In the genomic region with DNA sequence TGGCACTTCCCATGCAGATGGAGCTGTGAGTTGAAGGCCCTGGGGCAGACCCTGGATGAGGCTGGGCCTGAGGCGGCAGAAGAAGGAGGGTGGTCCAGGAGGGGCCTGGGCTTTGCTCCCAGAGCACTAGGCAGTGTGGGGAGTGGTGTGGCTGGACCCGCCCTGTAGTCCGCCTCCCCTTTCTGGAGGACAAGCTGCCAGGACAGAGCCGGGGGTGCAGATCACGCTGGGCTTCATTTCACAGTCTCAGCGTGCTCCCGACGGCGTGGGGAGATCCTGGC, we compare ENCODE assay signal across 19 cellular contexts. TPM values are rescaled to one million over a fixed set of nuclear protein-coding genes. Genes with fewer than 3 reads are reported as not detected.
DNase-seq lines count a peak whose midpoint lies in the region; ATAC-seq and TF ChIP-seq lines count a peak whose summit lies in the region.
"Had no signal": no experiment of that assay in that cellular context is flagged by ENCODE, and none has a peak within 500 bp of the region (broad histone marks: within the 10 kb centered on the region; RNA-seq: fewer than 3 reads in every experiment).

No MANE protein-coding gene starts in this region.

- H3K9me3 Mint-ChIP-seq in stimulated activated naive CD8-positive, alpha-beta T cell treated with anti-CD3 and anti-CD28 coated beads, Interleukin-15, amount 100 ng/mL, for 72 hours, result no peaks in the 10 kb centered on the region
- H3K9me3 Mint-ChIP-seq in brain (peaks cover 4 to 20% (median 10%) of the 10 kb centered on the region in 5 experiments), T-cell (peaks cover 0 to 6% (median 0%) of the 10 kb centered on the region in 3 donors)

- CTCF ChIA-PET in T-cell (lab: Charles Lee), result no interaction called here

- no peak for DNase-seq in stimulated activated naive CD8-positive, alpha-beta T cell treated with anti-CD3 and anti-CD28 coated beads, Interleukin-15, amount 100 ng/mL, for 72 hours
- no peak for DNase-seq in stimulated activated naive CD8-positive, alpha-beta T cell treated with anti-CD3 and anti-CD28 coated beads, Interleukin-15, Interleukin-2, amounts not matched to agents 100 U/mL and 50 U/mL, for 24 hours
- DNase-seq in esophagus muscularis mucosa (ENCODE audit: extremely low spot score) (peak; percentile 26), sciatic nerve (ENCODE audit: low spot score) (no peak), T-cell (no peak), iPS-NIHi11 (ENCODE audit: low spot score) (no peak)
- DNase-seq: BE2C; C1 segment of cervical spinal cord; Caco-2; CD4-positive, CD25-positive, alpha-beta regulatory T cell; DMS153; DMS79; GDM1; H7; HFFc6 had no signal

- no peak overlapping the region for H3K4me3 Mint-ChIP-seq in stimulated activated naive CD8-positive, alpha-beta T cell treated with anti-CD3 and anti-CD28 coated beads, Interleukin-15, amount 100 ng/mL, for 72 hours
- H3K4me3 Mint-ChIP-seq in brain (no peak overlapping the region), T-cell (no peak overlapping the region)
- H3K4me3 Mint-ChIP-seq: GM23338, HFFc6 had no signal

- intact Hi-C loops in esophagus muscularis mucosa (cut with DNase I) (no loop called here), sciatic nerve (cut with DNase I) (no loop called here)

- no peak overlapping the region for H3K4me3 ChIP-seq in esophagus muscularis mucosa
- H3K4me3 ChIP-seq: GM23338 had no signal

- no peak for TF ChIP-seq EP300 in esophagus muscularis mucosa (IDR thresholded peaks at IDR 0.05)

- H3K36me3 Mint-ChIP-seq in brain (peaks cover 6% of the 10 kb centered on the region), T-cell (no peaks in the 10 kb centered on the region)

- H3K27me3 Mint-ChIP-seq in stimulated activated naive CD8-positive, alpha-beta T cell treated with anti-CD3 and anti-CD28 coated beads, Interleukin-15, amount 100 ng/mL, for 72 hours, result no peaks in the 10 kb centered on the region
- peaks cover 6% of the 10 kb centered on the region for H3K27me3 Mint-ChIP-seq in brain
- peaks cover 8 to 9% of the 10 kb centered on the region in 2 donors for H3K27me3 Mint-ChIP-seq in T-cell

- 89% methylated on average over 9 of the region's 9 CpGs for WGBS in esophagus muscularis mucosa

- peaks cover 0 to 5% (median 0%) of the 10 kb centered on the region in 4 donors for H3K27me3 ChIP-seq in esophagus muscularis mucosa
- H3K27me3 ChIP-seq: BE2C had no signal

- POLR2A ChIA-PET in T-cell (lab: Charles Lee), result no interaction called here

- TF ChIP-seq POLR2A in esophagus muscularis mucosa (IDR thresholded peaks at IDR 0.05; ENCODE audit: low read depth), result no peak

- peaks cover 12% of the 10 kb centered on the region for H3K4me1 Mint-ChIP-seq in stimulated activated naive CD8-positive, alpha-beta T cell treated with anti-CD3 and anti-CD28 coated beads, Interleukin-15, amount 100 ng/mL, for 72 hours
- H3K4me1 Mint-ChIP-seq in brain, result peaks cover 33% of the 10 kb centered on the region
- peaks cover 10 to 22% (median 15%) of the 10 kb centered on the region in 3 donors for H3K4me1 Mint-ChIP-seq in T-cell

- H3K4me1 ChIP-seq in esophagus muscularis mucosa, result peaks cover 9 to 26% (median 20%) of the 10 kb centered on the region in 4 donors
- H3K4me1 ChIP-seq: BE2C, Caco-2 had no signal

- no peak overlapping the region for H3K27ac ChIP-seq in esophagus muscularis mucosa (replicated peaks in 1 of 4)

- no peaks in the 10 kb centered on the region for H3K9me3 ChIP-seq in esophagus muscularis mucosa
- H3K9me3 ChIP-seq: BE2C, Caco-2 had no signal

- no peaks in the 10 kb centered on the region for H3K36me3 ChIP-seq in esophagus muscularis mucosa
- H3K36me3 ChIP-seq: BE2C had no signal

- TF ChIP-seq CTCF in brain (conservative IDR thresholded peaks at IDR 0.05) (no peak), esophagus muscularis mucosa (IDR thresholded peaks at IDR 0.05) (no peak)

- no peak overlapping the region for H3K27ac Mint-ChIP-seq in stimulated activated naive CD8-positive, alpha-beta T cell treated with anti-CD3 and anti-CD28 coated beads, Interleukin-15, amount 100 ng/mL, for 72 hours
- H3K27ac Mint-ChIP-seq in brain (peak overlapping the region in 4 of 5 experiments; percentile 16 to 30 (median 28)), T-cell (no peak overlapping the region)
- H3K27ac Mint-ChIP-seq: CD4-positive, CD25-positive, alpha-beta regulatory T cell; GM23338; HFFc6 had no signal

- peak; percentile 16 for ATAC-seq in stimulated activated naive CD8-positive, alpha-beta T cell treated with anti-CD3 and anti-CD28 coated beads, Interleukin-15, amount 100 ng/mL, for 72 hours
- no peak for ATAC-seq in stimulated activated naive CD8-positive, alpha-beta T cell treated with anti-CD3 and anti-CD28 coated beads, Interleukin-15, Interleukin-2, amounts not matched to agents 100 U/mL and 50 U/mL, for 24 hours
- ATAC-seq in sciatic nerve (peak; percentile 13), HG02623 (IDR thresholded peaks at IDR 0.05; ENCODE audit: unreplicated experiment) (no peak), T-cell (replicated peaks in 1 of 4) (no peak)
- ATAC-seq: GM23338, HCT116 had no signal

RNA-seq across cellular contexts. Expression of a gene that starts 49.8 kb away (rescaled TPM):
- polyA plus RNA-seq in brain (ENCODE audit: insufficient read depth, low read depth, low replicate concordance), result 30.8 TPM
- total RNA-seq in esophagus muscularis mucosa (10 to 100 TPM in 3 of 4 donors, 1 to 10 TPM in 1; 9.6 to 27.5 (median 20.1) TPM), sciatic nerve (31.6 TPM), T-cell (10 to 100 TPM; 32.8 to 44.1 (median 36.5) TPM)

RNA-seq across cellular contexts. Expression of a gene that starts 51.4 kb away (rescaled TPM):
- polyA plus RNA-seq in brain (ENCODE audit: insufficient read depth, low read depth, low replicate concordance), result 35.6 TPM
- 10 to 100 TPM; 17.9 to 41.7 (median 32.2) TPM for total RNA-seq in esophagus muscularis mucosa
- 25.4 TPM for total RNA-seq in sciatic nerve
- total RNA-seq in T-cell, result 10 to 100 TPM; 26.5 to 31.3 (median 28.2) TPM

Comparison
In these comparisons a context has a peak if more than half of its experiments do, and no peak if none do; other contexts are left out.
1. ATAC-seq: peak in stimulated activated naive CD8-positive, alpha-beta T cell treated with anti-CD3 and anti-CD28 coated beads, Interleukin-15, amount 100 ng/mL, for 72 hours (single experiment) and sciatic nerve (single experiment); none in stimulated activated naive CD8-positive, alpha-beta T cell treated with anti-CD3 and anti-CD28 coated beads, Interleukin-15, Interleukin-2, amounts not matched to agents 100 U/mL and 50 U/mL, for 24 hours (single experiment), HG02623 (single experiment) and T-cell (0 of 4).
2. H3K27ac Mint-ChIP-seq: peak in brain (4 of 5); none in stimulated activated naive CD8-positive, alpha-beta T cell treated with anti-CD3 and anti-CD28 coated beads, Interleukin-15, amount 100 ng/mL, for 72 hours (0 of 2) and T-cell (0 of 2).